ENCODE assay signal across 11 cellular contexts in the genomic region with DNA sequence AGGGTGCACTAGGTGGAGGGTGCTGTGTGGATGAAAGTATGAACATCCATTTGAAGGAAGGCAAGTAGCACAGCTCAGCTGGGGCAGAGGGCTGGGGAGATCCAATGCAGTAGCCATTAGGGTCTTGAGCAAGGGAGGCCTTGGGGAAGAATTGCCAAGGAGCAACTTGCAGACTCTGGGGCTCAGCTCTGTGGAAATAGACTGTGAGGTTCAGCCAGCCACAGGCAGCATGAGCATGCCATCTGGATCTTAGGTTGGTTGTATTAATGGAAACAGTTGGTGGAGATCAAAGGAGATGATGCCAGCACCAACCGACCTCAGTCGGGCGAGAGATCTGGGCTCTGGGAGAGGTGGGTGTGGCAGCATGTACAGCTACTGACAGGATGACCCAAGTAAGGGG. TPM values are rescaled to one million over a fixed set of nuclear protein-coding genes. Genes with fewer than 3 reads are reported as not detected.
A peak's percentile ranks its signal among the peaks of the same experiment; 100 is the strongest.
DNase-seq lines count a peak whose midpoint lies in the region; ATAC-seq lines count a peak whose summit lies in the region.
"Had no signal": no experiment of that assay in that cellular context is flagged by ENCODE, and none has a peak within 500 bp of the region (broad histone marks: within the 10 kb centered on the region; RNA-seq: fewer than 3 reads in every experiment).

No MANE protein-coding gene starts in this region.

- DNase-seq in activated CD4-positive, alpha-beta T cell treated with anti-CD3 and anti-CD28 coated beads, Interleukin-2, amount 10 ng/mL, durations not matched to agents 24 days and 14 days, result no peak
- DNase-seq in activated CD4-positive, alpha-beta T cell treated with anti-CD3 and anti-CD28 coated beads, Interleukin-2, amount 50 U/mL, for 48 hours, result no peak
- peak; percentile 43 to 53 for DNase-seq in Kasumi-1 (lab: John Stamatoyannopoulos, UW)
- peak; percentile 35 for DNase-seq in activated naive CD8-positive, alpha-beta T cell treated with anti-CD3 and anti-CD28 coated beads, Interleukin-2, amount 50 U/mL, for 24 hours
- DNase-seq in stimulated activated naive CD4-positive, alpha-beta T cell treated with Interleukin-2 at 50 U/mL for 16 hours (lab: John Stamatoyannopoulos, UW), result peak; percentile 13
- no peak for DNase-seq in DMS53 (lab: John Stamatoyannopoulos, UW)
- DNase-seq in D341Med (ENCODE audit: low spot score), result no peak
- DNase-seq in NK-92 treated with Interleukin-12 subunit alpha and Interleukin-12 subunit beta, amount 100 ng/mL, for 24 hours (lab: John Stamatoyannopoulos, UW), result no peak
- DNase-seq: H7 had no signal

- H3K27me3 Mint-ChIP-seq in activated CD4-positive, alpha-beta T cell treated with anti-CD3 and anti-CD28 coated beads, Interleukin-2, amount 10 ng/mL, durations not matched to agents 24 days and 14 days, result no peaks in the 10 kb centered on the region
- H3K27me3 Mint-ChIP-seq in activated naive CD8-positive, alpha-beta T cell treated with anti-CD3 and anti-CD28 coated beads, Interleukin-2, amount 50 U/mL, for 24 hours, result no peaks in the 10 kb centered on the region
- H3K27me3 Mint-ChIP-seq: type B pancreatic cell had no signal

- peak; percentile 22 for ATAC-seq in activated naive CD8-positive, alpha-beta T cell treated with anti-CD3 and anti-CD28 coated beads, Interleukin-2, amount 50 U/mL, for 24 hours
- ATAC-seq: A549 had no signal

- peaks cover 69% of the 10 kb centered on the region for H3K4me1 Mint-ChIP-seq in activated CD4-positive, alpha-beta T cell treated with anti-CD3 and anti-CD28 coated beads, Interleukin-2, amount 10 ng/mL, durations not matched to agents 24 days and 14 days
- H3K4me1 Mint-ChIP-seq in activated naive CD8-positive, alpha-beta T cell treated with anti-CD3 and anti-CD28 coated beads, Interleukin-2, amount 50 U/mL, for 24 hours, result peaks cover 87% of the 10 kb centered on the region

- intact Hi-C loops in activated CD4-positive, alpha-beta T cell treated with anti-CD3 and anti-CD28 coated beads, Interleukin-2, amount 10 ng/mL, durations not matched to agents 24 days and 14 days (cut with micrococcal nuclease), result loop anchor here (1.0 to 10.0 kb wide), 2 partner anchors 9 to 276 kb away; a partner anchor contains a TSS

- no peaks in the 10 kb centered on the region for H3K9me3 Mint-ChIP-seq in activated CD4-positive, alpha-beta T cell treated with anti-CD3 and anti-CD28 coated beads, Interleukin-2, amount 10 ng/mL, durations not matched to agents 24 days and 14 days
- no peaks in the 10 kb centered on the region for H3K9me3 Mint-ChIP-seq in activated naive CD8-positive, alpha-beta T cell treated with anti-CD3 and anti-CD28 coated beads, Interleukin-2, amount 50 U/mL, for 24 hours
- H3K9me3 Mint-ChIP-seq: type B pancreatic cell had no signal

- H3K36me3 Mint-ChIP-seq in activated CD4-positive, alpha-beta T cell treated with anti-CD3 and anti-CD28 coated beads, Interleukin-2, amount 10 ng/mL, durations not matched to agents 24 days and 14 days (ENCODE audit: low read depth), result peaks cover 75% of the 10 kb centered on the region
- peaks cover 74% of the 10 kb centered on the region for H3K36me3 Mint-ChIP-seq in activated naive CD8-positive, alpha-beta T cell treated with anti-CD3 and anti-CD28 coated beads, Interleukin-2, amount 50 U/mL, for 24 hours (ENCODE audit: low read depth)
- H3K36me3 Mint-ChIP-seq: type B pancreatic cell had no signal

- peak overlapping the region; percentile 92 for H3K4me3 Mint-ChIP-seq in activated CD4-positive, alpha-beta T cell treated with anti-CD3 and anti-CD28 coated beads, Interleukin-2, amount 10 ng/mL, durations not matched to agents 24 days and 14 days
- peak overlapping the region; percentile 97 for H3K4me3 Mint-ChIP-seq in activated naive CD8-positive, alpha-beta T cell treated with anti-CD3 and anti-CD28 coated beads, Interleukin-2, amount 50 U/mL, for 24 hours
- H3K4me3 Mint-ChIP-seq: type B pancreatic cell had no signal

- H3K27ac Mint-ChIP-seq in activated CD4-positive, alpha-beta T cell treated with anti-CD3 and anti-CD28 coated beads, Interleukin-2, amount 10 ng/mL, durations not matched to agents 24 days and 14 days, result peak overlapping the region; percentile 86
- peak overlapping the region; percentile 100 for H3K27ac Mint-ChIP-seq in activated naive CD8-positive, alpha-beta T cell treated with anti-CD3 and anti-CD28 coated beads, Interleukin-2, amount 50 U/mL, for 24 hours
- H3K27ac Mint-ChIP-seq: type B pancreatic cell had no signal

RNA-seq across cellular contexts. Expression of a gene that starts 5.6 kb away (rescaled TPM):
- total RNA-seq in activated CD4-positive, alpha-beta T cell treated with anti-CD3 and anti-CD28 coated beads, Interleukin-2, amount 10 ng/mL, durations not matched to agents 24 days and 14 days, result 240 and 242 TPM in 2 replicates

RNA-seq across cellular contexts. Expression of a gene that starts 49.4 kb away (rescaled TPM):
- 16.8 and 16.9 TPM in 2 replicates for total RNA-seq in activated CD4-positive, alpha-beta T cell treated with anti-CD3 and anti-CD28 coated beads, Interleukin-2, amount 10 ng/mL, durations not matched to agents 24 days and 14 days

RNA-seq across cellular contexts. Expression of a gene that starts 55.1 kb away (rescaled TPM):
- total RNA-seq in activated CD4-positive, alpha-beta T cell treated with anti-CD3 and anti-CD28 coated beads, Interleukin-2, amount 10 ng/mL, durations not matched to agents 24 days and 14 days, result 122 TPM in 2 replicates

Comparison
In these comparisons a context has a peak if more than half of its experiments do, and no peak if none do; other contexts are left out.
1. DNase-seq: peak in Kasumi-1 (2 of 2), activated naive CD8-positive, alpha-beta T cell treated with anti-CD3 and anti-CD28 coated beads, Interleukin-2, amount 50 U/mL, for 24 hours (single experiment) and stimulated activated naive CD4-positive, alpha-beta T cell treated with Interleukin-2 at 50 U/mL for 16 hours (single experiment); none in activated CD4-positive, alpha-beta T cell treated with anti-CD3 and anti-CD28 coated beads, Interleukin-2, amount 10 ng/mL, durations not matched to agents 24 days and 14 days (single experiment), activated CD4-positive, alpha-beta T cell treated with anti-CD3 and anti-CD28 coated beads, Interleukin-2, amount 50 U/mL, for 48 hours (0 of 2), DMS53 (single experiment), D341Med (single experiment) and NK-92 treated with Interleukin-12 subunit alpha and Interleukin-12 subunit beta, amount 100 ng/mL, for 24 hours (single experiment).